Comparison of ENCODE assay signal across 19 cellular contexts in the genomic region with DNA sequence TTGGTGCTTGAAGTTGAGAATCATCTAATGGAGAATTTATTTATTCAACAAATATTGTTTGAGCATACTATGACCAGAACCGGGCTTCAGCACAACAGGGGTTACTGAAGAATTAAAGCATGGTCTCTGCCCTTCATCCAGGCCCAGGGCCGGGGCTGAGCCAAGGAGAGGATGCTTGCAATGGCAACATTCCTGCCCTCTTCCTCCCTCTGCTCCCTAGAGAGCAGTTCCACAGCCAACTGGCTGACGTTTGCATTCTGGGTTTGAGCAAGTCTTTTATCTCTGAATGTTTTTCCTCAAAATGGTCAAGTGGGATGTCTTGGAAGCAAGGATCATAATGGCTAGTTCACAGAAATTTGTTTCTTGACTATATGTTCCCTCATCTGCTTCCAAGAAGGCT.
A peak's percentile ranks its signal among the peaks of the same experiment; 100 is the strongest.
DNase-seq lines count a peak whose midpoint lies in the region; ATAC-seq and TF ChIP-seq lines count a peak whose summit lies in the region.
"Had no signal": no experiment of that assay in that cellular context is flagged by ENCODE, and none has a peak within 500 bp of the region (broad histone marks: within the 10 kb centered on the region; RNA-seq: fewer than 3 reads in every experiment).

No MANE protein-coding gene starts in this region.

- no peaks in the 10 kb centered on the region for H3K36me3 ChIP-seq in mesenchymal stem cell (ENCODE audit: control insufficient read depth in 1 of 2, insufficient read depth in 2 of 2, low read depth in 1 of 2, low read length in 2 of 2)
- H3K36me3 ChIP-seq in psoas muscle (ENCODE audit: insufficient read depth in 1 of 2, low read depth in 1 of 2): no peaks in the 10 kb centered on the region
- H3K36me3 ChIP-seq: HAP-1 had no signal

- no peak overlapping the region for H2AFZ ChIP-seq in mesenchymal stem cell (ENCODE audit: low read depth, low read length)

- H3K79me1 ChIP-seq in mesenchymal stem cell (replicated peaks; ENCODE audit: low read length, poor library complexity, severe bottlenecking): no peaks in the 10 kb centered on the region

- WGBS in mesenchymal stem cell: 55% methylated on average over 3 of the region's 3 CpGs
- 39 to 46% (median 40%) methylated on average over 3 of the region's 3 CpGs for WGBS in psoas muscle, 3 donors

- H3K4me2 ChIP-seq in mesenchymal stem cell (ENCODE audit: low read length, poor library complexity, severe bottlenecking): no peak overlapping the region
- H3K4me2 ChIP-seq: KMS-11 had no signal

- no peak overlapping the region for H2BK5ac ChIP-seq in mesenchymal stem cell (ENCODE audit: low read depth, low read length, poor library complexity, severe bottlenecking)

- no peak overlapping the region for H2BK12ac ChIP-seq in mesenchymal stem cell (ENCODE audit: low read length in 2 of 2)

- H3K27ac Mint-ChIP-seq in progenitor cell of endocrine pancreas: no peak overlapping the region
- H3K27ac Mint-ChIP-seq: activated naive CD8-positive, alpha-beta T cell treated with anti-CD3 and anti-CD28 coated beads for 36 hours; CD4-positive, alpha-beta memory T cell; stimulated activated naive CD8-positive, alpha-beta T cell treated with anti-CD3 and anti-CD28 coated beads, Interleukin-15, amount 100 ng/mL, for 72 hours had no signal

- peaks cover 7% of the 10 kb centered on the region for H3K4me1 ChIP-seq in mesenchymal stem cell (ENCODE audit: control insufficient read depth, insufficient read depth, low read depth, low read length)
- H3K4me1 ChIP-seq in psoas muscle: no peaks in the 10 kb centered on the region
- H3K4me1 ChIP-seq: HAP-1 had no signal

- H3K23ac ChIP-seq in mesenchymal stem cell (ENCODE audit: low read length in 2 of 2): no peak overlapping the region

- intact Hi-C loops in Right ventricle myocardium superior (cut with DNase I): no loop called here
- intact Hi-C loops in cardiac septum (cut with DNase I): loop anchor here (5.0 kb wide), 1 partner anchor 153 kb away; a partner anchor contains a TSS
- intact Hi-C loops in psoas muscle (cut with DNase I): loop anchor here in 1 of 2 donors (5.0 kb wide), 1 partner anchor 213 kb away; no protein-coding TSS in a partner anchor

- no peak for ATAC-seq in Right ventricle myocardium superior (ENCODE audit: poor library complexity)
- no peak for ATAC-seq in psoas muscle
- no peak for ATAC-seq in GM21576 (IDR thresholded peaks at IDR 0.05; ENCODE audit: unreplicated experiment)
- ATAC-seq: stimulated activated naive CD8-positive, alpha-beta T cell treated with anti-CD3 and anti-CD28 coated beads, Interleukin-15, amount 100 ng/mL, for 72 hours had no signal

- no peak overlapping the region for H3K4me3 ChIP-seq in mesenchymal stem cell (ENCODE audit: insufficient read depth in 1 of 2, low read depth in 1 of 2, low read length in 2 of 2)
- no peak overlapping the region for H3K4me3 ChIP-seq in psoas muscle
- H3K4me3 ChIP-seq: HAP-1 had no signal

- H3K27ac ChIP-seq in mesenchymal stem cell (ENCODE audit: low read length, poor library complexity, severe bottlenecking): no peak overlapping the region
- H3K27ac ChIP-seq in psoas muscle: no peak overlapping the region
- H3K27ac ChIP-seq: KMS-11 had no signal

- H3K9ac ChIP-seq in mesenchymal stem cell (ENCODE audit: low read length): peak overlapping the region; percentile 60
- H3K9ac ChIP-seq: KMS-11 had no signal

- H2AK5ac ChIP-seq in mesenchymal stem cell (ENCODE audit: low read length, severe bottlenecking): no peak overlapping the region

- H3K18ac ChIP-seq in mesenchymal stem cell (ENCODE audit: low read depth in 1 of 2, low read length in 2 of 2): no peak overlapping the region

- H3K14ac ChIP-seq in mesenchymal stem cell (ENCODE audit: low read length in 2 of 2): no peak overlapping the region

- no peak for TF ChIP-seq CTCF in progenitor cell of endocrine pancreas (IDR thresholded peaks at IDR 0.05; ENCODE audit: unreplicated experiment)
- no peak for TF ChIP-seq CTCF in psoas muscle (IDR thresholded peaks at IDR 0.05)

- no peaks in the 10 kb centered on the region for H3K9me3 Mint-ChIP-seq in progenitor cell of endocrine pancreas (ENCODE audit: low read depth)
- H3K9me3 Mint-ChIP-seq: activated naive CD8-positive, alpha-beta T cell treated with anti-CD3 and anti-CD28 coated beads for 36 hours; CD4-positive, alpha-beta memory T cell; stimulated activated naive CD8-positive, alpha-beta T cell treated with anti-CD3 and anti-CD28 coated beads, Interleukin-15, amount 100 ng/mL, for 72 hours had no signal

- H3K4ac ChIP-seq in mesenchymal stem cell (ENCODE audit: low read depth in 1 of 2, low read length in 2 of 2): no peak overlapping the region

- no peak overlapping the region for H3K4me3 Mint-ChIP-seq in progenitor cell of endocrine pancreas (ENCODE audit: low read depth)
- H3K4me3 Mint-ChIP-seq: activated naive CD8-positive, alpha-beta T cell treated with anti-CD3 and anti-CD28 coated beads for 36 hours; CD4-positive, alpha-beta memory T cell; stimulated activated naive CD8-positive, alpha-beta T cell treated with anti-CD3 and anti-CD28 coated beads, Interleukin-15, amount 100 ng/mL, for 72 hours had no signal

- no peak overlapping the region for H4K8ac ChIP-seq in mesenchymal stem cell (ENCODE audit: low read length)

- DNase-seq in Right ventricle myocardium superior (peak; percentile 62), cardiac septum (ENCODE audit: low spot score) (no peak), dermis blood vessel endothelial cell (peak; percentile 56), mesenchymal stem cell (no peak), progenitor cell of endocrine pancreas (ENCODE audit: low spot score, unreplicated experiment) (no peak), psoas muscle (no peak), putamen (ENCODE audit: low spot score) (no peak)
- DNase-seq: activated CD4-positive, alpha-beta T cell treated with anti-CD3 and anti-CD28 coated beads, Interleukin-2, amount 50 U/mL, for 4 hours; activated naive CD8-positive, alpha-beta T cell treated with anti-CD3 and anti-CD28 coated beads for 36 hours; activated T-cell treated with anti-CD3 and anti-CD28 coated beads, Interleukin-2, amount 50 U/mL, for 1 hour; CD4-positive, alpha-beta memory T cell; DND-41; NCI-H1105 treated with DMSO at 0.1 percent for 48 hours; NCI-H2171 treated with DMSO at 0.1 percent for 48 hours; NCI-H748 treated with DMSO at 0.1 percent for 48 hours; stimulated activated naive CD8-positive, alpha-beta T cell treated with anti-CD3 and anti-CD28 coated beads, Interleukin-15, amount 100 ng/mL, for 72 hours had no signal

- no peaks in the 10 kb centered on the region for H3K27me3 ChIP-seq in mesenchymal stem cell (ENCODE audit: control insufficient read depth in 1 of 2, insufficient read depth in 1 of 2, low read length in 2 of 2)
- peaks cover 0 to 2% (median 0%) of the 10 kb centered on the region in 3 donors for H3K27me3 ChIP-seq in psoas muscle (ENCODE audit: insufficient read depth in 3 of 3, low read length in 2 of 3)

- no peaks in the 10 kb centered on the region for H3K27me3 Mint-ChIP-seq in progenitor cell of endocrine pancreas
- H3K27me3 Mint-ChIP-seq: activated naive CD8-positive, alpha-beta T cell treated with anti-CD3 and anti-CD28 coated beads for 36 hours; CD4-positive, alpha-beta memory T cell; stimulated activated naive CD8-positive, alpha-beta T cell treated with anti-CD3 and anti-CD28 coated beads, Interleukin-15, amount 100 ng/mL, for 72 hours had no signal

- no peak overlapping the region for H2BK15ac ChIP-seq in mesenchymal stem cell (ENCODE audit: low read depth, poor library complexity, severe bottlenecking)

- no peaks in the 10 kb centered on the region for H3K9me3 ChIP-seq in mesenchymal stem cell (ENCODE audit: control insufficient read depth, low read length)
- H3K9me3 ChIP-seq in psoas muscle: no peaks in the 10 kb centered on the region
- H3K9me3 ChIP-seq: HAP-1 had no signal

- no peak overlapping the region for H2BK120ac ChIP-seq in mesenchymal stem cell (ENCODE audit: low read depth, low read length)

- no peaks in the 10 kb centered on the region for H3K36me3 Mint-ChIP-seq in progenitor cell of endocrine pancreas (ENCODE audit: insufficient read depth)
- H3K36me3 Mint-ChIP-seq: activated naive CD8-positive, alpha-beta T cell treated with anti-CD3 and anti-CD28 coated beads for 36 hours; CD4-positive, alpha-beta memory T cell had no signal

- H3K4me1 Mint-ChIP-seq in progenitor cell of endocrine pancreas (ENCODE audit: low read depth): no peaks in the 10 kb centered on the region
- H3K4me1 Mint-ChIP-seq: activated naive CD8-positive, alpha-beta T cell treated with anti-CD3 and anti-CD28 coated beads for 36 hours; stimulated activated naive CD8-positive, alpha-beta T cell treated with anti-CD3 and anti-CD28 coated beads, Interleukin-15, amount 100 ng/mL, for 72 hours had no signal

- no peak overlapping the region for H4K91ac ChIP-seq in mesenchymal stem cell (ENCODE audit: low read length)

Comparison
In these comparisons a context has a peak if more than half of its experiments do, and no peak if none do; other contexts are left out.
1. DNase-seq: peak in Right ventricle myocardium superior (single experiment) and dermis blood vessel endothelial cell (single experiment); none in cardiac septum (single experiment), mesenchymal stem cell (single experiment), progenitor cell of endocrine pancreas (single experiment), psoas muscle (0 of 2) and putamen (single experiment).